In genomic region chr14:103362780-103363179, GRCh38 we compare ENCODE assay signal across 16 cellular contexts. TPM values are rescaled to one million over a fixed set of nuclear protein-coding genes. Genes with fewer than 3 reads are reported as not detected.
DNase-seq lines count a peak whose midpoint lies in the region; ATAC-seq and TF ChIP-seq lines count a peak whose summit lies in the region.
"Had no signal": no experiment of that assay in that cellular context is flagged by ENCODE, and none has a peak within 500 bp of the region (broad histone marks: within the 10 kb centered on the region; RNA-seq: fewer than 3 reads in every experiment).

No MANE protein-coding gene starts in this region.

- H3K4me3 ChIP-seq in AG04450 (ENCODE audit: low read depth, low read length) = no peak overlapping the region
- no peak overlapping the region for H3K4me3 ChIP-seq in esophagus squamous epithelium
- H3K4me3 ChIP-seq: adrenal gland, MG63 had no signal

- DNase-seq in AG04450 (ENCODE audit: low read depth, low spot score) (no peak), HCEC 1CT (peak; percentile 47), RWPE1 (ENCODE audit: low spot score) (no peak), esophagus squamous epithelium (lab: John Stamatoyannopoulos, UW) (no peak), HuH-7 (ENCODE audit: low spot score) (no peak), activated gamma-delta T cell treated with Interleukin-2 at 50 U/mL for 16 hours (no peak)
- no peak for DNase-seq in activated naive CD8-positive, alpha-beta T cell treated with anti-CD3 and anti-CD28 coated beads, Interleukin-2, amount 50 U/mL, for 24 hours
- DNase-seq: activated CD4-positive, alpha-beta T cell treated with anti-CD3 and anti-CD28 coated beads, Interleukin-2, amount 50 U/mL, for 1 hour; BE2C; cerebellar nuclear complex; DMS79; MG63; NCI-H2029; SHP77; T-helper 9 cell had no signal

- H3K4me3 Mint-ChIP-seq in activated naive CD8-positive, alpha-beta T cell treated with anti-CD3 and anti-CD28 coated beads, Interleukin-2, amount 50 U/mL, for 24 hours = no peak overlapping the region

- peaks cover 22% of the 10 kb centered on the region for H3K9me3 ChIP-seq in AG04450 (ENCODE audit: control insufficient read depth, insufficient read depth, low read length)
- H3K9me3 ChIP-seq in esophagus squamous epithelium = peaks cover 0 to 20% (median 15%) of the 10 kb centered on the region in 3 donors

- CTCF ChIA-PET in AG04450 (lab: Charles Lee) = interaction anchor here (2.6 kb wide), 1 partner anchor 28 kb away, joined by 9 read pairs; no protein-coding TSS in a partner anchor
- CTCF ChIA-PET in RWPE1 (lab: Yijun Ruan, JAX) = interaction anchor here (1.1 kb wide), 1 partner anchor 28 kb away, joined by 6 read pairs; no protein-coding TSS in a partner anchor

- H3K27me3 ChIP-seq in AG04450 (ENCODE audit: control insufficient read depth, insufficient read depth, low read length) = no peaks in the 10 kb centered on the region
- peaks cover 0 to 3% (median 0%) of the 10 kb centered on the region in 4 donors for H3K27me3 ChIP-seq in esophagus squamous epithelium
- H3K27me3 ChIP-seq: adrenal gland, BE2C, MG63 had no signal

- POLR2A ChIA-PET in AG04450 (lab: Yijun Ruan, JAX) = no interaction called here
- POLR2A ChIA-PET in RWPE1 (lab: Yijun Ruan, JAX; ENCODE audit: low non-redundant PET) = no interaction called here

- peaks cover 5% of the 10 kb centered on the region for H3K4me1 Mint-ChIP-seq in activated naive CD8-positive, alpha-beta T cell treated with anti-CD3 and anti-CD28 coated beads, Interleukin-2, amount 50 U/mL, for 24 hours

- TF ChIP-seq CTCF in AG04450 (IDR thresholded peaks at IDR 0.05; ENCODE audit: low read depth, low read length) (no peak), RWPE1 (conservative IDR thresholded peaks at IDR 0.05; ENCODE audit: low read depth) (no peak), esophagus squamous epithelium (IDR thresholded peaks at IDR 0.05) (no peak)

- H3K36me3 Mint-ChIP-seq in activated naive CD8-positive, alpha-beta T cell treated with anti-CD3 and anti-CD28 coated beads, Interleukin-2, amount 50 U/mL, for 24 hours (ENCODE audit: low read depth) = peaks cover 10% of the 10 kb centered on the region

- H3K4me1 ChIP-seq in esophagus squamous epithelium = peaks cover 0 to 15% (median under 1%) of the 10 kb centered on the region in 3 donors
- H3K4me1 ChIP-seq: adrenal gland, BE2C had no signal

- intact Hi-C loops in esophagus squamous epithelium (cut with DNase I) = no loop called here

- peaks cover 10% of the 10 kb centered on the region for H3K27me3 Mint-ChIP-seq in activated naive CD8-positive, alpha-beta T cell treated with anti-CD3 and anti-CD28 coated beads, Interleukin-2, amount 50 U/mL, for 24 hours

- peaks cover 25% of the 10 kb centered on the region for H3K9me3 Mint-ChIP-seq in activated naive CD8-positive, alpha-beta T cell treated with anti-CD3 and anti-CD28 coated beads, Interleukin-2, amount 50 U/mL, for 24 hours

- ATAC-seq in activated naive CD8-positive, alpha-beta T cell treated with anti-CD3 and anti-CD28 coated beads, Interleukin-2, amount 50 U/mL, for 24 hours = no peak

- no peak for TF ChIP-seq POLR2A in esophagus squamous epithelium (IDR thresholded peaks at IDR 0.05)

- H3K27ac Mint-ChIP-seq in activated naive CD8-positive, alpha-beta T cell treated with anti-CD3 and anti-CD28 coated beads, Interleukin-2, amount 50 U/mL, for 24 hours = no peak overlapping the region

- H3K36me3 ChIP-seq in esophagus squamous epithelium = no peaks in the 10 kb centered on the region
- H3K36me3 ChIP-seq: adrenal gland, BE2C, MG63 had no signal

- H3K27ac ChIP-seq in AG04450 (ENCODE audit: low read depth, low read length) = peak overlapping the region; percentile 47
- peak overlapping the region; percentile 47; the same call in 1 of the 2 replicates for H3K27ac ChIP-seq in RWPE1
- peak overlapping the region in 3 of 4 donors; percentile 43 to 70 (median 66) for H3K27ac ChIP-seq in esophagus squamous epithelium

- 38 to 50% methylated on average over 1 of the region's 1 CpG for WGBS in esophagus squamous epithelium, 2 donors

RNA-seq across cellular contexts. Expression of gene MARK3, which starts 22.4 kb away (rescaled TPM):
- 81.3 and 109 TPM in 2 replicates for polyA plus RNA-seq in AG04450 (2011; rRNA removed)
- polyA minus RNA-seq in AG04450 (2011; rRNA and poly(A)+ RNA removed) = 91.3 and 104 TPM in 2 replicates
- 100 to 1,000 TPM in 1 of 4 donors, 10 to 100 TPM in 3; 44.4 to 112 (median 67.5) TPM for total RNA-seq in esophagus squamous epithelium

RNA-seq across cellular contexts. Expression of gene EIF5, which starts 28.7 kb away (rescaled TPM):
- polyA plus RNA-seq in AG04450 (2011; rRNA removed) = 365 and 477 TPM in 2 replicates
- 177 and 257 TPM in 2 replicates for polyA minus RNA-seq in AG04450 (2011; rRNA and poly(A)+ RNA removed)
- 100 to 1,000 TPM; 157 to 273 (median 211) TPM for total RNA-seq in esophagus squamous epithelium
